1 cellular context compared by ENCODE assay signal in the genomic region with DNA sequence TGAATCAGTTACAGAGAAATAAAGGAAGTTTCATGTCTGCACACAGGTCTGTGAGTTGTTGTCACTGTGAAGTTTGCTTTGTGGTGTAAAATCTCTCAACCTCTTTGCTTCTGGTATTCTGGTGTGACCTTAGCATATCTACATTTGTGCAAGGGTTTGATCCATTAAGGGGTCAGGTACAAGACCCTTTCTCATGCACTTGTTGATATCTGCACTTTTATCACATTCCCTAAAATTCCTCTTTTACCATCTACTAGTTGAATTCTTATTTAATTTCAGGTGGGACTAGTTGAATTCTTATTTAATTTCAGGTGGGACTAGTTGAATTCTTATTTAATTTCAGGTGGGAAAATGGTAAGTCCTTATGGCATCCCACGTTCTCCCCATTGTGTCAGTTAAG.
TF ChIP-seq lines count a peak whose summit lies in the region.

No MANE protein-coding gene starts in this region.

TF ChIP-seq in GM23338, 12 proteins besides CTCF, POLR2A, EP300 and RAD21 (continued from another document):
- TF ChIP-seq, protein P1, sequence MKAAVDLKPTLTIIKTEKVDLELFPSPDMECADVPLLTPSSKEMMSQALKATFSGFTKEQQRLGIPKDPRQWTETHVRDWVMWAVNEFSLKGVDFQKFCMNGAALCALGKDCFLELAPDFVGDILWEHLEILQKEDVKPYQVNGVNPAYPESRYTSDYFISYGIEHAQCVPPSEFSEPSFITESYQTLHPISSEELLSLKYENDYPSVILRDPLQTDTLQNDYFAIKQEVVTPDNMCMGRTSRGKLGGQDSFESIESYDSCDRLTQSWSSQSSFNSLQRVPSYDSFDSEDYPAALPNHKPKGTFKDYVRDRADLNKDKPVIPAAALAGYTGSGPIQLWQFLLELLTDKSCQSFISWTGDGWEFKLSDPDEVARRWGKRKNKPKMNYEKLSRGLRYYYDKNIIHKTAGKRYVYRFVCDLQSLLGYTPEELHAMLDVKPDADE (IDR thresholded peaks at IDR 0.05), result no peak
- TF ChIP-seq STAT1 (IDR thresholded peaks at IDR 0.05; ENCODE audit: unreplicated experiment) (no peak), ZNF462 (CRISPR knock-in tag; IDR thresholded peaks at IDR 0.05) (no peak), POLR2AphosphoS5 (IDR thresholded peaks at IDR 0.05; ENCODE audit: low read depth) (no peak), NANOG (IDR thresholded peaks at IDR 0.05; ENCODE audit: borderline replicate concordance) (peak; percentile 72), ZNF114 (CRISPR knock-in tag; IDR thresholded peaks at IDR 0.05) (no peak), REST (IDR thresholded peaks at IDR 0.05; ENCODE audit: unreplicated experiment) (no peak), ZNF331 (CRISPR knock-in tag; IDR thresholded peaks at IDR 0.05; ENCODE audit: low read depth) (no peak), EZH2phosphoT487 (IDR thresholded peaks at IDR 0.05; ENCODE audit: unreplicated experiment) (no peak)
